12 cellular contexts compared by ENCODE assay signal in genomic region chr18:59123588-59124369, GRCh38. TPM values are rescaled to one million over a fixed set of nuclear protein-coding genes. Genes with fewer than 3 reads are reported as not detected.
A peak's percentile ranks its signal among the peaks of the same experiment; 100 is the strongest.
DNase-seq lines count a peak whose midpoint lies in the region; ATAC-seq and TF ChIP-seq lines count a peak whose summit lies in the region.
"Had no signal": no experiment of that assay in that cellular context is flagged by ENCODE, and none has a peak within 500 bp of the region (broad histone marks: within the 10 kb centered on the region; RNA-seq: fewer than 3 reads in every experiment).

No MANE protein-coding gene starts in this region.

- TF ChIP-seq POLR2A in tibial nerve (IDR thresholded peaks at IDR 0.05) = no peak

- peak; percentile 39 for ATAC-seq in esophagus mucosa
- ATAC-seq: T-helper 17 cell had no signal

- H3K27me3 ChIP-seq in tibial nerve = peaks cover 0 to 18% of the 10 kb centered on the region in 2 donors

- H3K4me3 ChIP-seq in tibial nerve = no peak overlapping the region
- H3K4me3 ChIP-seq: neural progenitor cell, thoracic aorta had no signal

- no peaks in the 10 kb centered on the region for H3K4me1 ChIP-seq in tibial nerve
- H3K4me1 ChIP-seq: neural progenitor cell had no signal

- TF ChIP-seq CTCF in tibial nerve (IDR thresholded peaks at IDR 0.05) = no peak

- TF ChIP-seq EP300 in tibial nerve (IDR thresholded peaks at IDR 0.05) = no peak

- 51 to 58% methylated on average over 5 of the region's 5 CpGs for WGBS in tibial nerve, 2 donors

- no peak overlapping the region for H3K27ac ChIP-seq in tibial nerve
- H3K27ac ChIP-seq: neural progenitor cell, thoracic aorta had no signal

- H3K9me3 ChIP-seq in tibial nerve = no peaks in the 10 kb centered on the region
- H3K9me3 ChIP-seq: thoracic aorta had no signal

- DNase-seq in stimulated activated CD4-positive, alpha-beta T cell treated with anti-CD3 and anti-CD28 coated beads, Interleukin-1b, Interleukin-23, amount 100 ng/mL, for 48 hours = peak; percentile 66
- DNase-seq in stimulated activated CD4-positive, alpha-beta T cell treated with anti-CD3 and anti-CD28 coated beads, Interleukin-2, amount 100 ng/mL, for 48 hours = no peak
- DNase-seq in M059J (ENCODE audit: low read depth) (peak; percentile 79), tibial nerve (ENCODE audit: low spot score in 2 of 2) (no peak), medulla oblongata (ENCODE audit: extremely low spot score) (no peak), pons (ENCODE audit: low spot score) (no peak)
- no peak for DNase-seq in NK-92 treated with Interleukin-12 subunit alpha and Interleukin-12 subunit beta, amount 100 ng/mL, for 24 hours (lab: John Stamatoyannopoulos, UW)
- DNase-seq: GF-D8, T-helper 17 cell had no signal

- no peaks in the 10 kb centered on the region for H3K36me3 ChIP-seq in tibial nerve
- H3K36me3 ChIP-seq: neural progenitor cell, thoracic aorta had no signal

RNA-seq across cellular contexts. Expression of gene SEC11C, which starts 15.9 kb away (rescaled TPM):
- total RNA-seq in M059J (2014; rRNA removed; shearing (Covaris generic)) = 53.0 and 53.1 TPM in 2 replicates
- total RNA-seq in esophagus mucosa (32.6 TPM), tibial nerve (10 to 100 TPM; 12.2 to 36.7 (median 30.2) TPM)

Comparison
In these comparisons a context has a peak if more than half of its experiments do, and no peak if none do; other contexts are left out.
1. DNase-seq: peak in stimulated activated CD4-positive, alpha-beta T cell treated with anti-CD3 and anti-CD28 coated beads, Interleukin-1b, Interleukin-23, amount 100 ng/mL, for 48 hours (single experiment) and M059J (single experiment); none in stimulated activated CD4-positive, alpha-beta T cell treated with anti-CD3 and anti-CD28 coated beads, Interleukin-2, amount 100 ng/mL, for 48 hours (0 of 2), tibial nerve (0 of 2), medulla oblongata (single experiment), pons (single experiment) and NK-92 treated with Interleukin-12 subunit alpha and Interleukin-12 subunit beta, amount 100 ng/mL, for 24 hours (single experiment).